15 cellular contexts compared by ENCODE assay signal in the genomic region with DNA sequence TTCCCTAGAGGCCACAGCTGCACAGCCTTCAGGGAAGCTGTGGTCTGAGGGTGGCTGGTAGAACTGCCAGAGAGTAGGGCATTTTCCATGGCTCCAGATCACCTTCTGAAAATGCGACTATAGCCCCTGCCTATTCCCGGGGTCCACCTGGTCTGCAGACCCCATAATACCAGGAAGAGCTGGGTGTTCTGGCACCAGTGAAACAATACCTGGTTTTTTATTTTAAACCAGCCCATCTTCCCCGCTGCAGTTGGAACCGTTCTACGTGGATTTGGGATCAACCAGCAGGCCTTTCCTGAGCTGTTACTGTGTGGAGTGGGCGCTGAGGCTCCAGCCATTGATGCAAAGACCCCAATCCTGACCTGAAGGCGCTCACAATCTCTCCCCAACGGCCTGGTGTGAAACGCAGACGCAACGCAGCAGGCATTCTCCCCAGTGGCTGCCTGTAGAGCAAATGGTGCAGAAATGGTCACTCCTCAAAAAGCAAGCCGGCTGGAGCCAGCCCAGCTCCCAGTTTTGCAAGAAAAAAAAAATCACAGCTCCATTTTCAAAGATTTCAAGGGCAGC. TPM values are rescaled to one million over a fixed set of nuclear protein-coding genes. Genes with fewer than 3 reads are reported as not detected.
A peak's percentile ranks its signal among the peaks of the same experiment; 100 is the strongest.
DNase-seq lines count a peak whose midpoint lies in the region; ATAC-seq and TF ChIP-seq lines count a peak whose summit lies in the region.
"Had no signal": no experiment of that assay in that cellular context is flagged by ENCODE, and none has a peak within 500 bp of the region (broad histone marks: within the 10 kb centered on the region; RNA-seq: fewer than 3 reads in every experiment).

No MANE protein-coding gene starts in this region.

- H3K9me3 Mint-ChIP-seq in activated naive CD4-positive, alpha-beta T cell treated with anti-CD3 and anti-CD28 coated beads, Interleukin-2, amount 10 ng/mL, durations not matched to agents 7 days and 5 days = no peaks in the 10 kb centered on the region

- H3K36me3 Mint-ChIP-seq in activated naive CD4-positive, alpha-beta T cell treated with anti-CD3 and anti-CD28 coated beads, Interleukin-2, amount 10 ng/mL, durations not matched to agents 7 days and 5 days = peaks cover 24% of the 10 kb centered on the region

- H3K9me3 ChIP-seq in RWPE2 (ENCODE audit: severe bottlenecking) (no peaks in the 10 kb centered on the region), left lung (no peaks in the 10 kb centered on the region)

- intact Hi-C loops in left lung (cut with DNase I) = no loop called here

- H3K4me3 ChIP-seq in RWPE2 (ENCODE audit: severe bottlenecking) (no peak overlapping the region), left lung (no peak overlapping the region)
- H3K4me3 ChIP-seq: GM23338 had no signal

- ATAC-seq in RWPE2 (ENCODE audit: low read depth) (no peak), left lung (no peak)
- ATAC-seq in stimulated activated naive CD8-positive, alpha-beta T cell treated with anti-CD3 and anti-CD28 coated beads, Interleukin-15, Interleukin-2, amounts not matched to agents 100 U/mL and 50 U/mL, for 24 hours = no peak
- ATAC-seq: GM23338 had no signal

- H3K27ac ChIP-seq in RWPE2 (ENCODE audit: poor library complexity, severe bottlenecking) (no peak overlapping the region), left lung (no peak overlapping the region)
- H3K27ac ChIP-seq: C4-2B had no signal

- CTCF ChIA-PET in activated naive CD4-positive, alpha-beta T cell treated with anti-CD3 and anti-CD28 coated beads, Interleukin-2, amount 10 ng/mL, durations not matched to agents 7 days and 5 days (lab: Charles Lee) = interaction anchor here (0.6 to 1.8 kb wide), 5 partner anchors 9 to 56 kb away, joined by 3 to 8 read pairs (median 3); a partner anchor contains a TSS

- no peak overlapping the region for H3K27ac Mint-ChIP-seq in activated naive CD4-positive, alpha-beta T cell treated with anti-CD3 and anti-CD28 coated beads, Interleukin-2, amount 10 ng/mL, durations not matched to agents 7 days and 5 days
- H3K27ac Mint-ChIP-seq: GM23338 had no signal

- H3K27me3 Mint-ChIP-seq in activated naive CD4-positive, alpha-beta T cell treated with anti-CD3 and anti-CD28 coated beads, Interleukin-2, amount 10 ng/mL, durations not matched to agents 7 days and 5 days = no peaks in the 10 kb centered on the region

- DNase-seq in activated naive CD4-positive, alpha-beta T cell treated with anti-CD3 and anti-CD28 coated beads, Interleukin-2, amount 10 ng/mL, durations not matched to agents 7 days and 5 days = peak; percentile 5
- no peak for DNase-seq in activated naive CD4-positive, alpha-beta T cell treated with Interleukin-2 at 50 U/mL for 16 hours
- peak; percentile 63 for DNase-seq in RWPE2 (ENCODE audit: low spot score)
- peak; percentile 16 to 24 for DNase-seq in left lung
- peak; percentile 0 for DNase-seq in stimulated activated naive CD8-positive, alpha-beta T cell treated with anti-CD3 and anti-CD28 coated beads, Interleukin-15, Interleukin-2, amounts not matched to agents 100 U/mL and 50 U/mL, for 24 hours
- no peak for DNase-seq in DMS153 (lab: John Stamatoyannopoulos, UW)
- no peak for DNase-seq in T-helper 9 cell
- DNase-seq: DMS 273 treated with DMSO at 0.1 percent for 48 hours, NCI-H2029, NCI-H2171, NCI-H446, NCI-H748 treated with DMSO at 0.1 percent for 48 hours, RPMI8226 had no signal

- no peak overlapping the region for H3K4me3 Mint-ChIP-seq in activated naive CD4-positive, alpha-beta T cell treated with anti-CD3 and anti-CD28 coated beads, Interleukin-2, amount 10 ng/mL, durations not matched to agents 7 days and 5 days
- H3K4me3 Mint-ChIP-seq: GM23338 had no signal

- TF ChIP-seq CTCF in RWPE2 (IDR thresholded peaks at IDR 0.05; ENCODE audit: poor library complexity, severe bottlenecking) (no peak), left lung (IDR thresholded peaks at IDR 0.05) (no peak)

- no peaks in the 10 kb centered on the region for H3K4me1 Mint-ChIP-seq in activated naive CD4-positive, alpha-beta T cell treated with anti-CD3 and anti-CD28 coated beads, Interleukin-2, amount 10 ng/mL, durations not matched to agents 7 days and 5 days

- no peaks in the 10 kb centered on the region for H3K4me1 ChIP-seq in RWPE2 (ENCODE audit: insufficient read depth, poor library complexity, severe bottlenecking)
- no peaks in the 10 kb centered on the region for H3K4me1 ChIP-seq in left lung

- H3K36me3 ChIP-seq in RWPE2 (ENCODE audit: low read depth) (peaks cover 32% of the 10 kb centered on the region), left lung (peaks cover 0 to 77% of the 10 kb centered on the region in 2 donors)

- H3K27me3 ChIP-seq in RWPE2 (ENCODE audit: insufficient read depth, poor library complexity, severe bottlenecking) (no peaks in the 10 kb centered on the region), left lung (no peaks in the 10 kb centered on the region)

RNA-seq across cellular contexts. Expression of a gene that starts 11.2 kb away (rescaled TPM):
- 10 to 100 TPM; 25.1 to 30.8 TPM for total RNA-seq in left lung

RNA-seq across cellular contexts. Expression of a gene that starts 52.8 kb away (rescaled TPM):
- total RNA-seq in left lung = 10 to 100 TPM; 50.4 to 58.0 TPM

Comparison
In these comparisons a context has a peak if more than half of its experiments do, and no peak if none do; other contexts are left out.
1. DNase-seq: peak in activated naive CD4-positive, alpha-beta T cell treated with anti-CD3 and anti-CD28 coated beads, Interleukin-2, amount 10 ng/mL, durations not matched to agents 7 days and 5 days (single experiment), RWPE2 (single experiment), left lung (2 of 2) and stimulated activated naive CD8-positive, alpha-beta T cell treated with anti-CD3 and anti-CD28 coated beads, Interleukin-15, Interleukin-2, amounts not matched to agents 100 U/mL and 50 U/mL, for 24 hours (single experiment); none in activated naive CD4-positive, alpha-beta T cell treated with Interleukin-2 at 50 U/mL for 16 hours (single experiment), DMS153 (single experiment) and T-helper 9 cell (single experiment).